ENCODE assay signal across 9 cellular contexts in the genomic region with DNA sequence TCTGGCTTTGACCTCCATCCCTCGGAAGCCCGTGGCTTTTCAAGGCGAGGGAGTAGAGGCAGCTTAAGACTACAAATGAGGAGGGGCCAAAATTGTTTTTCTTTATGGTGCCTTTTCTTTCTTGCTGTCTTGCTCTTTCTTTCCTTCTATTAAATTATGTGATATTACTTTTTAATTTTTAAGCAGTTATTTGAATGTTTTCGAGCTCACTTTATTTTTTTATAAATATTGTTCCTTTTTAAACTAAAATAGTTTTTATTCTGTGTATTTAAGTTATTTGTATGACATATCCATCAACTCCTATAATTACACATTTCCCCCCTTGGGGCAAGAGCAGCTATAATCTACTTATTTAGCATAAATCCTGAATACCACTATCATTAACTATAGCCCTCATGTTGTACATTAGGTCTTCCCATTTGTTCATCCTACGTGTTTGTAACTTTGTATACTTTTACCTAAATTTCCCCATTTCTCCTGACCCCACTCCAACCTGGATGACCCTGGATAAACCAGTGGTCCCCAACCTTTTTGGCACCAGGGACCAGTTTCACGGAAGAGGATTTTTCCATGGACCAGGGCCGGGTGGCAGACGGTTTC. TPM values are rescaled to one million over a fixed set of nuclear protein-coding genes. Genes with fewer than 3 reads are reported as not detected.
DNase-seq lines count a peak whose midpoint lies in the region; ATAC-seq and TF ChIP-seq lines count a peak whose summit lies in the region.
"Had no signal": no experiment of that assay in that cellular context is flagged by ENCODE, and none has a peak within 500 bp of the region (broad histone marks: within the 10 kb centered on the region; RNA-seq: fewer than 3 reads in every experiment).

No MANE protein-coding gene starts in this region.

- intact Hi-C loops in mucosa of descending colon (cut with DNase I, micrococcal nuclease), result loop anchor here in 1 of 2 donors (5.0 kb wide), 1 partner anchor 38 kb away; no protein-coding TSS in a partner anchor

- DNase-seq in AG09309 (ENCODE audit: low read depth) (no peak), HFFc6 (no peak), mucosa of descending colon (no peak), iPS-NIHi7 (ENCODE audit: extremely low spot score) (no peak), NCI-H2196 treated with DMSO at 0.1 percent for 48 hours (lab: John Stamatoyannopoulos, UW; ENCODE audit: unreplicated experiment) (no peak), NCI-H1105 (lab: John Stamatoyannopoulos, UW) (no peak)
- DNase-seq: cerebellar nuclear complex had no signal

- H3K36me3 ChIP-seq in mucosa of descending colon (ENCODE audit: low read depth), result no peaks in the 10 kb centered on the region

- H3K36me3 Mint-ChIP-seq in HFFc6 (ENCODE audit: low read depth) (no peaks in the 10 kb centered on the region), brain (no peaks in the 10 kb centered on the region)

- H3K9me3 Mint-ChIP-seq in HFFc6, result no peaks in the 10 kb centered on the region
- no peaks in the 10 kb centered on the region for H3K9me3 Mint-ChIP-seq in brain

- peak overlapping the region; percentile 94 for H3K4me3 Mint-ChIP-seq in HFFc6
- H3K4me3 Mint-ChIP-seq in brain, result peak overlapping the region; percentile 87 to 97 (median 91)

- H3K4me3 ChIP-seq in AG09309 (ENCODE audit: control insufficient read depth, low read depth, low read length) (peak overlapping the region; percentile 83), mucosa of descending colon (peak overlapping the region; percentile 35)

- peaks cover 15% of the 10 kb centered on the region for H3K4me1 ChIP-seq in mucosa of descending colon (ENCODE audit: low read depth)

- H3K9me3 ChIP-seq in mucosa of descending colon, result no peaks in the 10 kb centered on the region

- H3K4me1 Mint-ChIP-seq in HFFc6 (ENCODE audit: low read depth), result peaks cover 36% of the 10 kb centered on the region
- peaks cover 33% of the 10 kb centered on the region for H3K4me1 Mint-ChIP-seq in brain

- H3K27ac Mint-ChIP-seq in HFFc6, result peak overlapping the region; percentile 97
- peak overlapping the region; percentile 70 to 90 (median 81) for H3K27ac Mint-ChIP-seq in brain

- TF ChIP-seq CTCF in AG09309 (IDR thresholded peaks at IDR 0.05; ENCODE audit: control insufficient read depth, insufficient read depth, low read depth, low read length, missing control alignments) (no peak), HFFc6 (IDR thresholded peaks at IDR 0.05) (no peak), brain (conservative IDR thresholded peaks at IDR 0.05) (no peak), mucosa of descending colon (IDR thresholded peaks at IDR 0.05) (no peak)

- ATAC-seq in mucosa of descending colon (no peak), HG03469 (IDR thresholded peaks at IDR 0.05; ENCODE audit: unreplicated experiment) (no peak)

- no peaks in the 10 kb centered on the region; the same call in 1 of the 2 replicates for H3K27me3 Mint-ChIP-seq in HFFc6 (ENCODE audit: insufficient read depth)
- peaks cover 14% of the 10 kb centered on the region for H3K27me3 Mint-ChIP-seq in brain

RNA-seq across cellular contexts. Expression of a gene that starts 0.6 kb away (rescaled TPM):
- total RNA-seq in HFFc6 (2021; fragmentation: NEBNext Ultra II Directional; extraction: Animal tissue kit (Norgen Biotek cat#: 25700)), result 10 to 100 TPM; 10.5 to 18.7 (median 15.5) TPM
- polyA plus RNA-seq in brain (ENCODE audit: insufficient read depth, low read depth, low replicate concordance), result 12.6 TPM
- total RNA-seq in mucosa of descending colon, result 100 to 1,000 TPM; 119 to 264 (median 180) TPM

Comparison
In these comparisons a context has a peak if more than half of its experiments do, and no peak if none do; other contexts are left out.
1. RNA of a gene that starts 0.6 kb away (total RNA-seq): 119 to 264 TPM in mucosa of descending colon; 10.5 to 18.7 TPM in HFFc6; every median in the first group is over 4 times any median in the second.